ENCODE assay signal across 20 cellular contexts in the genomic region with DNA sequence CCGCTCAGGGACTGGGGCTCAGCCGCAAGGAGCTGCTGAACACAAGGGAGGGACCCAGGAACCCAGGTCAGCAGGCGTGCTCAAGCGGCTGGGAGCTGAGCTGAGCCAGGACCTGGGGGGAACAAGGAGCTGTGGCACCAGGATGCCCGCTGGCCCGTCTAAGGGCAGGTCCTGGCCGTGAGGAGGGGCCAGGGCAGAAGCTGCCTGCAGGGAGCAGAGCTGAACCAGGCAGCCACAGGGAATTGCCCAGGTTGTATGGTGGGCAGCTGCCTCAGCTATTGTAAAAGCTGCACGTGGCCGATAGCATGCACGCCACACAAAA.
"Had no signal": no experiment of that assay in that cellular context is flagged by ENCODE, and none has a peak within 500 bp of the region (broad histone marks: within the 10 kb centered on the region; RNA-seq: fewer than 3 reads in every experiment).

No MANE protein-coding gene starts in this region.

- ATAC-seq: activated T-helper 17 cell treated with anti-CD3 and anti-CD28 coated beads, Interleukin-2, amount 50 U/mL, for 72 hours had no signal

- H3K27me3 ChIP-seq: adrenal gland, ascending aorta, brain microvascular endothelial cell, heart left ventricle, spleen, upper lobe of right lung had no signal

- DNase-seq: activated CD4-positive, alpha-beta T cell treated with anti-CD3 and anti-CD28 coated beads, Interleukin-2, amount 10 ng/mL, durations not matched to agents 7 days and 5 days; activated CD4-positive, CD25-positive, alpha-beta regulatory T cell treated with anti-CD3 and anti-CD28 coated beads, Interleukin-2, amount 50 U/mL, for 72 hours; activated CD8-positive, alpha-beta memory T cell treated with anti-CD3 and anti-CD28 coated beads, Interleukin-2, amount 50 U/mL, for 4 hours; activated T-cell treated with anti-CD3 and anti-CD28 coated beads, Interleukin-2, amount 50 U/mL, for 24 hours; central memory CD4-positive, alpha-beta T cell; heart left ventricle; left colon; occipital lobe; spleen; stimulated activated CD4-positive, alpha-beta T cell treated with anti-CD3 and anti-CD28 coated beads, Interleukin-4, amount 100 ng/mL, for 1 hour; stimulated activated naive CD4-positive, alpha-beta T cell; T-helper 2 cell; upper lobe of right lung had no signal

- H3K27ac ChIP-seq: adrenal gland, ascending aorta, brain microvascular endothelial cell, coronary artery, epithelial cell of prostate, heart left ventricle, spleen, upper lobe of right lung had no signal

- H3K4me1 ChIP-seq: adrenal gland, ascending aorta, upper lobe of right lung had no signal

- H3K4me3 ChIP-seq: adrenal gland, ascending aorta, heart left ventricle, spleen, upper lobe of right lung had no signal

- FAIRE-seq: keratinocyte had no signal

- H3K9me3 ChIP-seq: adrenal gland, ascending aorta, heart left ventricle, spleen, upper lobe of right lung had no signal

- H3K36me3 ChIP-seq: adrenal gland, upper lobe of right lung had no signal
